ENCODE assay signal across 2 cellular contexts in the genomic region with DNA sequence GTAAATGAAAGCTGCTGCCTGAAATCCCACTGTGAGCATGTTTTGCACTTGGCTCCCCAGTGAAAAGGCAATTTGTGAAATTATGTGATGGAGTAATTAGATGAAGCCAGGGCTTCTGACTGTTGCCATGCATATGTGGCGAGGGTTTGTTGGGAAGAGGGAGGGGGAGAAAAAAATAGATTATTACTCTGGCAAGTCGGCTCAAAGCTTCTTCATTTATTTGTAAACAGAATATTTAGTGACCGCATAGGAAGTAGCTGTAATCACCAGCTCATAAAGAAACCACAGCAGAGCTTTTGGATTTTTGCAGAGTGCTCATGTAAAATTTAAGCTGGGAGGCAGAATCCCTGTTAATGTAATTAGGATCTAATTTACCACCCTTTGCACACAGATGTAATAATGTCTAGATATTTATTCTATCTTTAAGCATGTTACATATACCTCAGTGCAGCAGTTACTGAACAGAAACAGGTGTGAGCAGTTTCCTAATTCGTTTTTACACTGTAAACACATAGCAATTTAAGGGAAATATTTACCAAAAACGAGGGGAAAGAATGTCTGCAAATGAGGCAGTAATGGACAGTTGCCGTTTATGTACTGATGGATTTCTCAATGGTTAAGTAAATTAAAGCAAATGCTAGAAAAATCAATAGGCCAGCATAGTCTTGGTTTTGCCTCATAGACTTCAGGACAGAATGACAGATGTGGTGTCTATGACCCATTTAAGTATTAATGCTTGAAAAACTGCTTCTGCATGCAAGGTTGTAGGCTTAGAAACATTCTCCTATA.
TF ChIP-seq lines count a peak whose summit lies in the region.

No MANE protein-coding gene starts in this region.

TF ChIP-seq in IMR-90, 13 proteins besides CTCF, POLR2A, EP300 and RAD21 (continued from another document):
- TF ChIP-seq, protein P1, sequence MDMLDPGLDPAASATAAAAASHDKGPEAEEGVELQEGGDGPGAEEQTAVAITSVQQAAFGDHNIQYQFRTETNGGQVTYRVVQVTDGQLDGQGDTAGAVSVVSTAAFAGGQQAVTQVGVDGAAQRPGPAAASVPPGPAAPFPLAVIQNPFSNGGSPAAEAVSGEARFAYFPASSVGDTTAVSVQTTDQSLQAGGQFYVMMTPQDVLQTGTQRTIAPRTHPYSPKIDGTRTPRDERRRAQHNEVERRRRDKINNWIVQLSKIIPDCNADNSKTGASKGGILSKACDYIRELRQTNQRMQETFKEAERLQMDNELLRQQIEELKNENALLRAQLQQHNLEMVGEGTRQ (IDR thresholded peaks at IDR 0.05; ENCODE audit: low read depth, low read length): no peak
- TF ChIP-seq, protein P2, sequence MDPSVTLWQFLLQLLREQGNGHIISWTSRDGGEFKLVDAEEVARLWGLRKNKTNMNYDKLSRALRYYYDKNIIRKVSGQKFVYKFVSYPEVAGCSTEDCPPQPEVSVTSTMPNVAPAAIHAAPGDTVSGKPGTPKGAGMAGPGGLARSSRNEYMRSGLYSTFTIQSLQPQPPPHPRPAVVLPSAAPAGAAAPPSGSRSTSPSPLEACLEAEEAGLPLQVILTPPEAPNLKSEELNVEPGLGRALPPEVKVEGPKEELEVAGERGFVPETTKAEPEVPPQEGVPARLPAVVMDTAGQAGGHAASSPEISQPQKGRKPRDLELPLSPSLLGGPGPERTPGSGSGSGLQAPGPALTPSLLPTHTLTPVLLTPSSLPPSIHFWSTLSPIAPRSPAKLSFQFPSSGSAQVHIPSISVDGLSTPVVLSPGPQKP (IDR thresholded peaks at IDR 0.05; ENCODE audit: borderline replicate concordance, low read depth, low read length): no peak
- no peak for TF ChIP-seq MXI1 (IDR thresholded peaks at IDR 0.05; ENCODE audit: borderline replicate concordance, low read depth, low read length)
- no peak for TF ChIP-seq MAZ (IDR thresholded peaks at IDR 0.05; ENCODE audit: borderline replicate concordance, low read depth, low read length)
- no peak for TF ChIP-seq MAFK (IDR thresholded peaks at IDR 0.05; ENCODE audit: low read depth, low read length)
- TF ChIP-seq CEBPB (IDR thresholded peaks at IDR 0.05; ENCODE audit: low read depth, low read length): no peak
- TF ChIP-seq FOS (IDR thresholded peaks at IDR 0.05; ENCODE audit: low read depth, low read length): no peak

TF ChIP-seq in neural cell, 6 proteins besides CTCF, POLR2A, EP300 and RAD21 (continued from another document):
- TF ChIP-seq, protein P3, sequence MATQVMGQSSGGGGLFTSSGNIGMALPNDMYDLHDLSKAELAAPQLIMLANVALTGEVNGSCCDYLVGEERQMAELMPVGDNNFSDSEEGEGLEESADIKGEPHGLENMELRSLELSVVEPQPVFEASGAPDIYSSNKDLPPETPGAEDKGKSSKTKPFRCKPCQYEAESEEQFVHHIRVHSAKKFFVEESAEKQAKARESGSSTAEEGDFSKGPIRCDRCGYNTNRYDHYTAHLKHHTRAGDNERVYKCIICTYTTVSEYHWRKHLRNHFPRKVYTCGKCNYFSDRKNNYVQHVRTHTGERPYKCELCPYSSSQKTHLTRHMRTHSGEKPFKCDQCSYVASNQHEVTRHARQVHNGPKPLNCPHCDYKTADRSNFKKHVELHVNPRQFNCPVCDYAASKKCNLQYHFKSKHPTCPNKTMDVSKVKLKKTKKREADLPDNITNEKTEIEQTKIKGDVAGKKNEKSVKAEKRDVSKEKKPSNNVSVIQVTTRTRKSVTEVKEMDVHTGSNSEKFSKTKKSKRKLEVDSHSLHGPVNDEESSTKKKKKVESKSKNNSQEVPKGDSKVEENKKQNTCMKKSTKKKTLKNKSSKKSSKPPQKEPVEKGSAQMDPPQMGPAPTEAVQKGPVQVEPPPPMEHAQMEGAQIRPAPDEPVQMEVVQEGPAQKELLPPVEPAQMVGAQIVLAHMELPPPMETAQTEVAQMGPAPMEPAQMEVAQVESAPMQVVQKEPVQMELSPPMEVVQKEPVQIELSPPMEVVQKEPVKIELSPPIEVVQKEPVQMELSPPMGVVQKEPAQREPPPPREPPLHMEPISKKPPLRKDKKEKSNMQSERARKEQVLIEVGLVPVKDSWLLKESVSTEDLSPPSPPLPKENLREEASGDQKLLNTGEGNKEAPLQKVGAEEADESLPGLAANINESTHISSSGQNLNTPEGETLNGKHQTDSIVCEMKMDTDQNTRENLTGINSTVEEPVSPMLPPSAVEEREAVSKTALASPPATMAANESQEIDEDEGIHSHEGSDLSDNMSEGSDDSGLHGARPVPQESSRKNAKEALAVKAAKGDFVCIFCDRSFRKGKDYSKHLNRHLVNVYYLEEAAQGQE (IDR thresholded peaks at IDR 0.05; ENCODE audit: borderline replicate concordance): no peak
- TF ChIP-seq MXI1 (conservative IDR thresholded peaks at IDR 0.05; ENCODE audit: poor library complexity, severe bottlenecking): no peak
